In genomic region chr6:142845624-142846458, GRCh38 we compare ENCODE assay signal across 1 cellular context.
TF ChIP-seq lines count a peak whose summit lies in the region.

No MANE protein-coding gene starts in this region.

TF ChIP-seq in HEK293, 187 proteins besides CTCF, POLR2A, EP300 and RAD21 (continued from another document):
- no peak for TF ChIP-seq PRDM2 (tag by site-specific recombination; IDR thresholded peaks at IDR 0.05; ENCODE audit: borderline replicate concordance)
- TF ChIP-seq ZNF10 (tag by site-specific recombination; IDR thresholded peaks at IDR 0.05), result no peak
TF ChIP-seq in HEK293: peak in this region for 27.
